16 cellular contexts compared by ENCODE assay signal in genomic region chr1:113793878-113794834, GRCh38. TPM values are rescaled to one million over a fixed set of nuclear protein-coding genes. Genes with fewer than 3 reads are reported as not detected.
DNase-seq lines count a peak whose midpoint lies in the region; ATAC-seq, FAIRE-seq and TF ChIP-seq lines count a peak whose summit lies in the region.
"Had no signal": no experiment of that assay in that cellular context is flagged by ENCODE, and none has a peak within 500 bp of the region (broad histone marks: within the 10 kb centered on the region; RNA-seq: fewer than 3 reads in every experiment).

No MANE protein-coding gene starts in this region.

- no peak overlapping the region for H3K9ac ChIP-seq in GM12878 (ENCODE audit: control insufficient read depth, insufficient read depth, low read length)

- no peak overlapping the region for H3K27ac ChIP-seq in GM12878 (ENCODE audit: control insufficient read depth, insufficient read depth)
- H3K27ac ChIP-seq: ascending aorta, gastroesophageal sphincter had no signal

- no peak overlapping the region for H3K4me2 ChIP-seq in GM12878 (ENCODE audit: control insufficient read depth, insufficient read depth)

- BruUV-seq in GM12878 (replicated peaks; lab: Mats Ljungman, UMichigan): TSS peak; percentile 10

- H3K4me3 ChIP-seq in GM12878: no peak overlapping the region
- H3K4me3 ChIP-seq: ascending aorta, gastroesophageal sphincter had no signal

- H3K9me3 Mint-ChIP-seq in natural killer cell: no peaks in the 10 kb centered on the region

- H3K36me3 Mint-ChIP-seq in natural killer cell: peaks cover 6% of the 10 kb centered on the region

- H3K36me3 ChIP-seq in GM12878 (ENCODE audit: control insufficient read depth in 2 of 2, insufficient read depth in 2 of 2, low read length in 1 of 2): peaks cover 0 to 13% of the 10 kb centered on the region in 2 experiments

- TF ChIP-seq POLR2A in GM12878 (IDR thresholded peaks at IDR 0.05; ENCODE audit: low read depth, low read length): no peak

- in situ Hi-C loops in GM12878 (cut with MboI): no loop called here

- TF ChIP-seq RAD21 in GM12878 (IDR thresholded peaks at IDR 0.05; ENCODE audit: insufficient read depth, low read depth, low read length): no peak

- no peak for TF ChIP-seq CTCF in GM12878 (IDR thresholded peaks at IDR 0.05 in 2 of 3, conservative IDR thresholded peaks at IDR 0.05 in 1 of 3; ENCODE audit: control insufficient read depth in 2 of 3, extremely low read depth in 1 of 3, insufficient read depth in 1 of 3, low read depth in 3 of 3, low read length in 3 of 3)
- TF ChIP-seq CTCF in natural killer cell (IDR thresholded peaks at IDR 0.05): no peak

- POLR2A ChIA-PET in GM12878 (lab: Charles Lee): interaction anchor here (0.5 to 8.2 kb wide), 10 partner anchors 9 to 135 kb away, joined by 3 to 40 read pairs (median 6); partner anchors contain the start of genes HIPK1, PHTF1 and RSBN1

- peak overlapping the region; percentile 87 to 93 for H3K27ac Mint-ChIP-seq in natural killer cell
- H3K27ac Mint-ChIP-seq: activated CD8-positive, alpha-beta memory T cell treated with anti-CD3 and anti-CD28 coated beads, Interleukin-2, amount 10 ng/mL, durations not matched to agents 7 days and 5 days had no signal

- H3K79me2 ChIP-seq in GM12878 (ENCODE audit: control insufficient read depth, insufficient read depth, low read length): peaks cover 8% of the 10 kb centered on the region

- WGBS in GM12878 (ENCODE audit: insufficient coverage, insufficient replicate concordance, low lambda C conversion rate, missing lambda C conversion rate): 66% methylated on average over 9 of the region's 9 CpGs

- H3K4me3 Mint-ChIP-seq in natural killer cell: peak overlapping the region; percentile 7
- H3K4me3 Mint-ChIP-seq: activated CD8-positive, alpha-beta memory T cell treated with anti-CD3 and anti-CD28 coated beads, Interleukin-2, amount 10 ng/mL, durations not matched to agents 7 days and 5 days had no signal

- H3K9me3 ChIP-seq in GM12878 (replicated peaks; ENCODE audit: control insufficient read depth, insufficient read depth, low read length): peaks cover 2% of the 10 kb centered on the region; the same call in 2 of the 3 replicates
- H3K9me3 ChIP-seq: ascending aorta, gastroesophageal sphincter had no signal

- FAIRE-seq in GM18507 (lab: Jason Lieb, UNC): peak; percentile 26
- FAIRE-seq in GM12878 (lab: Jason Lieb, UNC): no peak
- FAIRE-seq: HTR-8/SVneo, TTC549 had no signal

- SMC1A ChIA-PET in GM12878 (lab: Charles Lee; ENCODE audit: uncharacterized antibody, unreplicated experiment): interaction anchor here (0.6 to 10.5 kb wide), 16 partner anchors 8 to 407 kb away, joined by 3 to 134 read pairs (median 3); partner anchors contain the start of gene RSBN1

- H3K27me3 Mint-ChIP-seq in natural killer cell (ENCODE audit: low read depth in 2 of 2): no peaks in the 10 kb centered on the region
- H3K27me3 Mint-ChIP-seq: activated CD8-positive, alpha-beta memory T cell treated with anti-CD3 and anti-CD28 coated beads, Interleukin-2, amount 10 ng/mL, durations not matched to agents 7 days and 5 days had no signal

- RAD21 ChIA-PET in GM12878 (lab: Charles Lee; ENCODE audit: unreplicated experiment): interaction anchor here (1.0 to 3.9 kb wide), 11 partner anchors 10 to 130 kb away, joined by 3 to 51 read pairs (median 5); partner anchors contain the start of genes PHTF1 and RSBN1

- 0 out of 4 replicates have a peak, but pooled peaks of 1 of the 2 experiments have one; percentile 23 for TF ChIP-seq EP300 in GM12878 (IDR thresholded peaks at IDR 0.05; ENCODE audit: borderline replicate concordance in 1 of 2, control insufficient read depth in 1 of 2, low read depth in 2 of 2, low read length in 2 of 2)

- H3K4me1 ChIP-seq in GM12878 (ENCODE audit: control insufficient read depth, insufficient read depth, low read length): peaks cover 10% of the 10 kb centered on the region

- H2AFZ ChIP-seq in GM12878 (ENCODE audit: control insufficient read depth, low read depth, low read length): no peak overlapping the region

- CTCF ChIA-PET in GM12878 (lab: Yijun Ruan, JAX): interaction anchor here (0.9 to 2.5 kb wide), 8 partner anchors 9 to 81 kb away, joined by 3 to 23 read pairs (median 4); partner anchors contain the start of genes PHTF1 and RSBN1

- DNase-seq in GM18507 (ENCODE audit: extremely low spot score, insufficient read length, low read depth) (no peak), GM12878 (ENCODE audit: low read depth, low spot score) (no peak), natural killer cell (no peak), Ammon's horn (ENCODE audit: low spot score) (no peak), CD1c-positive myeloid dendritic cell (ENCODE audit: extremely low spot score) (no peak)
- no peak for DNase-seq in stimulated activated CD8-positive, alpha-beta memory T cell treated with anti-CD3 and anti-CD28 coated beads, Interleukin-4, amount 100 ng/mL, for 48 hours
- DNase-seq: activated CD8-positive, alpha-beta memory T cell treated with anti-CD3 and anti-CD28 coated beads, Interleukin-2, amount 10 ng/mL, durations not matched to agents 7 days and 5 days; mesendoderm; NCI-H1105 treated with DMSO at 0.1 percent for 48 hours; NCI-H526 treated with DMSO at 0.1 percent for 48 hours; stimulated activated CD4-positive, alpha-beta T cell treated with anti-CD3 and anti-CD28 coated beads, Interleukin-4, amount 100 ng/mL, for 4 hours had no signal

- H3K4me1 Mint-ChIP-seq in natural killer cell: peaks cover 42 to 52% of the 10 kb centered on the region in 2 donors

- ATAC-seq in GM21390 (IDR thresholded peaks at IDR 0.05; ENCODE audit: unreplicated experiment): peak; percentile 43
- ATAC-seq in GM12878: peak; percentile 84
- no peak for ATAC-seq in natural killer cell
- ATAC-seq: activated CD8-positive, alpha-beta memory T cell treated with anti-CD3 and anti-CD28 coated beads, Interleukin-2, amount 10 ng/mL, durations not matched to agents 7 days and 5 days; gastroesophageal sphincter had no signal

- H4K20me1 ChIP-seq in GM12878 (ENCODE audit: control insufficient read depth, insufficient read depth): no peaks in the 10 kb centered on the region

- intact Hi-C loops in GM12878 (cut with micrococcal nuclease; ENCODE audit: unreplicated experiment) (loop anchor here (5.0 kb wide), 1 partner anchor 37 kb away; the partner anchor contains the start of gene PHTF1), natural killer cell (cut with micrococcal nuclease) (no loop called here)

- no peaks in the 10 kb centered on the region for H3K27me3 ChIP-seq in GM12878 (replicated peaks in 1 of 2; ENCODE audit: control insufficient read depth in 2 of 2, insufficient read depth in 2 of 2, low read length in 1 of 2)
- H3K27me3 ChIP-seq: ascending aorta, gastroesophageal sphincter had no signal

TF ChIP-seq in GM12878, 131 proteins besides CTCF, POLR2A, EP300 and RAD21 (continues in another document):
- TF ChIP-seq CEBPB (IDR thresholded peaks at IDR 0.05; ENCODE audit: borderline replicate concordance in 1 of 2, low read depth in 2 of 2, low read length in 2 of 2) (no peak), PKNOX1 (IDR thresholded peaks at IDR 0.05) (peak; percentile 80), RUNX3 (IDR thresholded peaks at IDR 0.05; ENCODE audit: low read length) (peak; percentile 84)

RNA-seq across cellular contexts. Expression of gene RSBN1, which starts 18.1 kb away (rescaled TPM):
- 40.4 and 41.8 TPM in 2 replicates for total RNA-seq in GM12878 (2013; cell fraction: nucleolus; rRNA removed)
- total RNA-seq in GM12878 (2014; rRNA removed) (8.5 and 10.6 TPM in 2 replicates), GM12878 (2014; rRNA removed; fragmentation: Illumina TruSeq; extraction: Trizol) (12.1 and 12.4 TPM in 2 replicates), GM12878 (2021) (13.1 and 19.0 TPM in 2 replicates), natural killer cell (10 to 100 TPM; 30.1 to 37.9 (median 36.5) TPM)
- polyA plus RNA-seq in GM12878 (2011; ENCODE audit: low read depth): 4.3 TPM
- polyA plus RNA-seq in GM12878 (2011; rRNA removed) (26.8 and 39.6 TPM in 2 replicates), GM12878 (2014; fragmentation: Illumina TruSeq; extraction: Trizol) (10.6 and 11.1 TPM in 2 replicates), GM12878 (2014; fragmentation: Nextera tagmentation; extraction: Ambion mirVana) (10 to 100 TPM in 1 of 2 experiments, 1 to 10 TPM in 1; 2.9 to 10.5 TPM), GM12878 (2014; rRNA removed) (6.5 and 8.4 TPM in 2 replicates), GM12878 (2016; fragmentation: Nextera tagmentation; extraction: Ambion mirVana) (10 to 100 TPM; 12.5 to 13.3 TPM)
- 11.4 and 12.8 TPM in 2 replicates for polyA plus RNA-seq in GM12878 (2011; cell fraction: cytosol; rRNA removed)
- polyA plus RNA-seq in GM12878 (2011; cell fraction: nucleus; rRNA removed): 13.4 and 22.1 TPM in 2 replicates
- 7.2 and 14.6 TPM in 2 replicates for polyA plus RNA-seq in GM12878 (2012)
- polyA minus RNA-seq in GM12878 (2011; rRNA and poly(A)+ RNA removed): 56.2 and 120 TPM in 2 replicates
- polyA minus RNA-seq in GM12878 (2011; cell fraction: cytosol; rRNA and poly(A)+ RNA removed): 19.8 and 26.3 TPM in 2 replicates
- polyA minus RNA-seq in GM12878 (2011; cell fraction: nucleus; rRNA and poly(A)+ RNA removed): 16.7 and 22.0 TPM in 2 replicates

RNA-seq across cellular contexts. Expression of gene PHTF1, which starts 34.9 kb away (rescaled TPM):
- 83.8 and 83.9 TPM in 2 replicates for total RNA-seq in GM12878 (2013; cell fraction: nucleolus; rRNA removed)
- total RNA-seq in GM12878 (2014; rRNA removed) (22.1 and 24.6 TPM in 2 replicates), GM12878 (2014; rRNA removed; fragmentation: Illumina TruSeq; extraction: Trizol) (25.5 and 25.6 TPM in 2 replicates), GM12878 (2021) (20.3 and 26.9 TPM in 2 replicates), natural killer cell (10 to 100 TPM; 37.1 to 40.7 (median 40.6) TPM)
- polyA plus RNA-seq in GM12878 (2011; ENCODE audit: low read depth): 12.2 TPM
- polyA plus RNA-seq in GM12878 (2011; rRNA removed) (26.1 and 42.4 TPM in 2 replicates), GM12878 (2014; fragmentation: Illumina TruSeq; extraction: Trizol) (19.6 and 25.9 TPM in 2 replicates), GM12878 (2014; fragmentation: Nextera tagmentation; extraction: Ambion mirVana) (10 to 100 TPM in 1 of 2 experiments, 1 to 10 TPM in 1; 7.8 to 12.6 TPM), GM12878 (2014; rRNA removed) (19.6 and 22.7 TPM in 2 replicates), GM12878 (2016; fragmentation: Nextera tagmentation; extraction: Ambion mirVana) (10 to 100 TPM; 28.8 to 37.6 TPM)
- polyA plus RNA-seq in GM12878 (2011; cell fraction: cytosol; rRNA removed): 14.3 and 14.5 TPM in 2 replicates
- polyA plus RNA-seq in GM12878 (2011; cell fraction: nucleus; rRNA removed): 30.9 and 34.2 TPM in 2 replicates
- polyA plus RNA-seq in GM12878 (2012): 14.3 and 15.0 TPM in 2 replicates
- 24.4 and 30.8 TPM in 2 replicates for polyA minus RNA-seq in GM12878 (2011; rRNA and poly(A)+ RNA removed)
- 7.8 and 10.3 TPM in 2 replicates for polyA minus RNA-seq in GM12878 (2011; cell fraction: cytosol; rRNA and poly(A)+ RNA removed)
- 32.9 and 58.7 TPM in 2 replicates for polyA minus RNA-seq in GM12878 (2011; cell fraction: nucleus; rRNA and poly(A)+ RNA removed)

Comparison
In these comparisons a context has a peak if more than half of its experiments do, and no peak if none do; other contexts are left out.
1. ATAC-seq: peak in GM21390 (single experiment) and GM12878 (single experiment); none in natural killer cell (0 of 3).